ENCODE assay signal across 2 cellular contexts in genomic region chr10:78427497-78428031, GRCh38.
A peak's percentile ranks its signal among the peaks of the same experiment; 100 is the strongest.
TF ChIP-seq lines count a peak whose summit lies in the region.

No MANE protein-coding gene starts in this region.

TF ChIP-seq in liver, 16 proteins besides CTCF, POLR2A, EP300 and RAD21 (continued from another document):
- TF ChIP-seq HNF4G (IDR thresholded peaks at IDR 0.05) = no peak
- TF ChIP-seq FOXA2 (IDR thresholded peaks at IDR 0.05) = no peak
- peak in 1 of 2 donors; percentile 58 for TF ChIP-seq HNF4A (conservative IDR thresholded peaks at IDR 0.05)
- no peak for TF ChIP-seq REST (IDR thresholded peaks at IDR 0.05)
- no peak for TF ChIP-seq NR2F2 (IDR thresholded peaks at IDR 0.05)
- no peak for TF ChIP-seq MAX (IDR thresholded peaks at IDR 0.05)
- peak; percentile 18 for TF ChIP-seq FOXA1 (IDR thresholded peaks at IDR 0.05)
- TF ChIP-seq YY1 (IDR thresholded peaks at IDR 0.05) = no peak
- TF ChIP-seq JUND (IDR thresholded peaks at IDR 0.05) = peak in 1 of 2 donors; percentile 22
- TF ChIP-seq GABPA (IDR thresholded peaks at IDR 0.05 in 1 of 2, conservative IDR thresholded peaks at IDR 0.05 in 1 of 2) = no peak
- TF ChIP-seq EGR1 (IDR thresholded peaks at IDR 0.05; ENCODE audit: low read depth in 2 of 2) = no peak
- peak in 1 of 2 donors; percentile 53 for TF ChIP-seq RXRA (IDR thresholded peaks at IDR 0.05)

TF ChIP-seq in HepG2, 621 proteins besides CTCF, POLR2A, EP300 and RAD21 (continued from another document):
- TF ChIP-seq ZNF142 (CRISPR knock-in tag; IDR thresholded peaks at IDR 0.05) = no peak
- no peak for TF ChIP-seq IRF1 (CRISPR knock-in tag; IDR thresholded peaks at IDR 0.05; ENCODE audit: low read depth)
- no peak for TF ChIP-seq ZNF773 (CRISPR knock-in tag; IDR thresholded peaks at IDR 0.05; ENCODE audit: borderline replicate concordance)
- TF ChIP-seq ZNF207 (IDR thresholded peaks at IDR 0.05; ENCODE audit: borderline replicate concordance) = no peak
- TF ChIP-seq KIAA2018 (CRISPR knock-in tag; IDR thresholded peaks at IDR 0.05; ENCODE audit: borderline replicate concordance) = no peak
- no peak for TF ChIP-seq HNRNPK (IDR thresholded peaks at IDR 0.05; ENCODE audit: low read depth, low read length, poor library complexity, severe bottlenecking)
- TF ChIP-seq ZBTB3 (CRISPR knock-in tag; IDR thresholded peaks at IDR 0.05; ENCODE audit: borderline replicate concordance, low read depth) = no peak
- no peak for TF ChIP-seq ZNF766 (CRISPR knock-in tag; IDR thresholded peaks at IDR 0.05; ENCODE audit: borderline replicate concordance)
- no peak for TF ChIP-seq PRDM15 (CRISPR knock-in tag; IDR thresholded peaks at IDR 0.05)
- TF ChIP-seq ZNF280B (CRISPR knock-in tag; IDR thresholded peaks at IDR 0.05; ENCODE audit: borderline replicate concordance) = no peak
